ENCODE assay signal across 23 cellular contexts in genomic region chr11:132111341-132111740, GRCh38.
A peak's percentile ranks its signal among the peaks of the same experiment; 100 is the strongest.
DNase-seq lines count a peak whose midpoint lies in the region; ATAC-seq and TF ChIP-seq lines count a peak whose summit lies in the region.
"Had no signal": no experiment of that assay in that cellular context is flagged by ENCODE, and none has a peak within 500 bp of the region (broad histone marks: within the 10 kb centered on the region; RNA-seq: fewer than 3 reads in every experiment).

No MANE protein-coding gene starts in this region.

- H3K4me2 ChIP-seq in neural progenitor cell = no peak overlapping the region
- H3K4me2 ChIP-seq: GM23338 had no signal

- H3K4me1 Mint-ChIP-seq in neural progenitor cell = peaks cover 42% of the 10 kb centered on the region
- H3K4me1 Mint-ChIP-seq: CD8-positive, alpha-beta memory T cell had no signal

- no peak overlapping the region for H3K9ac ChIP-seq in neural progenitor cell

- TF ChIP-seq CTCF in WI38 (IDR thresholded peaks at IDR 0.05; ENCODE audit: low read depth, low read length) (no peak), neural progenitor cell (IDR thresholded peaks at IDR 0.05) (no peak), left lung (IDR thresholded peaks at IDR 0.05) (no peak)

- H3K9me3 ChIP-seq in neural progenitor cell (ENCODE audit: low read depth) = no peaks in the 10 kb centered on the region
- H3K9me3 ChIP-seq in left lung = no peaks in the 10 kb centered on the region
- H3K9me3 ChIP-seq: prostate gland, SJCRH30, upper lobe of right lung had no signal

- H3K9me3 Mint-ChIP-seq in neural progenitor cell = no peaks in the 10 kb centered on the region
- H3K9me3 Mint-ChIP-seq: GM23338 had no signal

- intact Hi-C loops in left lung (cut with DNase I) = no loop called here

- no peak overlapping the region for H3K4me3 Mint-ChIP-seq in neural progenitor cell
- H3K4me3 Mint-ChIP-seq: activated CD4-positive, alpha-beta memory T cell treated with anti-CD3 and anti-CD28 coated beads for 36 hours; CD8-positive, alpha-beta memory T cell; GM23338; neural crest cell had no signal

- H3K4me1 ChIP-seq in neural progenitor cell (peaks cover 32% of the 10 kb centered on the region), left lung (no peaks in the 10 kb centered on the region)
- H3K4me1 ChIP-seq: prostate gland, SJCRH30, upper lobe of right lung had no signal

- H3K27me3 ChIP-seq in neural progenitor cell (no peaks in the 10 kb centered on the region), left lung (no peaks in the 10 kb centered on the region)
- H3K27me3 ChIP-seq: SJCRH30, upper lobe of right lung had no signal

- no peak overlapping the region for H3K27ac Mint-ChIP-seq in neural progenitor cell
- H3K27ac Mint-ChIP-seq: activated CD4-positive, alpha-beta memory T cell treated with anti-CD3 and anti-CD28 coated beads for 36 hours; GM23338 had no signal

- H4K20me1 ChIP-seq in neural progenitor cell (ENCODE audit: low read depth) = no peaks in the 10 kb centered on the region

- H3K4me3 ChIP-seq in WI38 (ENCODE audit: low read depth, low read length) = peak overlapping the region; percentile 18; the same call in 1 of the 2 replicates
- H3K4me3 ChIP-seq in neural progenitor cell = no peak overlapping the region
- no peak overlapping the region for H3K4me3 ChIP-seq in left lung
- H3K4me3 ChIP-seq: GM23338, prostate gland, SJCRH30, upper lobe of right lung had no signal

- H3F3A ChIP-seq in neural progenitor cell (ENCODE audit: low read depth) = peaks cover 29% of the 10 kb centered on the region

- no peaks in the 10 kb centered on the region for H3K79me2 ChIP-seq in neural progenitor cell (ENCODE audit: low read depth)

- H3K36me3 ChIP-seq in neural progenitor cell (no peaks in the 10 kb centered on the region), left lung (no peaks in the 10 kb centered on the region)
- H3K36me3 ChIP-seq: prostate gland, SJCRH30, upper lobe of right lung, WERI-Rb-1 had no signal

- H3K36me3 Mint-ChIP-seq in neural progenitor cell = no peaks in the 10 kb centered on the region
- H3K36me3 Mint-ChIP-seq: activated CD4-positive, alpha-beta memory T cell treated with anti-CD3 and anti-CD28 coated beads for 36 hours; CD8-positive, alpha-beta memory T cell had no signal

- peaks cover 8% of the 10 kb centered on the region for H3K27me3 Mint-ChIP-seq in neural progenitor cell (ENCODE audit: insufficient read depth, low read depth)
- H3K27me3 Mint-ChIP-seq: activated CD4-positive, alpha-beta memory T cell treated with anti-CD3 and anti-CD28 coated beads for 36 hours; CD8-positive, alpha-beta memory T cell had no signal

- H3K27ac ChIP-seq in neural progenitor cell = no peak overlapping the region
- H3K27ac ChIP-seq in left lung = no peak overlapping the region
- H3K27ac ChIP-seq: prostate gland, SJCRH30, upper lobe of right lung, WERI-Rb-1 had no signal

- DNase-seq in HCEC 1CT (peak; percentile 8), fibroblast of gingiva (ENCODE audit: low read depth) (peak; percentile 68), neural progenitor cell (ENCODE audit: low spot score) (no peak), left lung (no peak), cortex of kidney (lab: John Stamatoyannopoulos, UW) (no peak)
- DNase-seq: activated CD4-positive, alpha-beta memory T cell treated with anti-CD3 and anti-CD28 coated beads for 36 hours; activated naive CD4-positive, alpha-beta T cell; AML-193; aorta; CD8-positive, alpha-beta memory T cell; DMS79; KBM-7; left cardiac atrium; NCI-H1694 treated with DMSO at 0.1 percent for 48 hours; SJCRH30; upper lobe of right lung; WERI-Rb-1 had no signal

- peak overlapping the region; percentile 36 for H2AFZ ChIP-seq in neural progenitor cell (replicated peaks)
- H2AFZ ChIP-seq: GM23338 had no signal

- ATAC-seq in HG02852 (IDR thresholded peaks at IDR 0.05; ENCODE audit: unreplicated experiment) (no peak), left lung (no peak), HG02759 (IDR thresholded peaks at IDR 0.05; ENCODE audit: unreplicated experiment) (no peak)
- ATAC-seq: GM23338, upper lobe of right lung had no signal

Comparison
In these comparisons a context has a peak if more than half of its experiments do, and no peak if none do; other contexts are left out.
1. DNase-seq: peak in HCEC 1CT (single experiment) and fibroblast of gingiva (single experiment); none in neural progenitor cell (single experiment), left lung (0 of 2) and cortex of kidney (single experiment).